23 cellular contexts compared by ENCODE assay signal in the genomic region with DNA sequence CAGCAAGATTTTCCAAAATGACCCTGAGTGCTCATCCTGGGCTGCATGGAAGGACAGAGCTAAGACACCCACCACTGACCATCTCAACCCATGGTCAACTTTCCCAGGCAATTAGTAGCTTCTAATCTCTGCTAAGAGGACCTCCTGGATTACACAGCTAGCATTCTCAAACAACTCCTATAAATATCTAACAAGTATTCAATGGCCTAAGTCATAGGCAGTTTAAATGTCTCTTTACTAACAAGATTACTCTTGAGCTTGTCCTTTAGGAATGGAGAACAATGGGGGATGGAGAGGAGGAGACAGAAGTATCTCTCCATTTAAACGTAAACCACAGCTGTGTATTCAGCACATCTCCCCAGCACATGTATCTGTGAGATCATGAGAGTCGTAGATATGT.
"Had no signal": no experiment of that assay in that cellular context is flagged by ENCODE, and none has a peak within 500 bp of the region (broad histone marks: within the 10 kb centered on the region; RNA-seq: fewer than 3 reads in every experiment).

No MANE protein-coding gene starts in this region.

- H3K36me3 ChIP-seq: breast epithelium, right lobe of liver had no signal

- DNase-seq: activated CD4-positive, alpha-beta T cell treated with anti-CD3 and anti-CD28 coated beads for 48 hours; activated CD4-positive, CD25-positive, alpha-beta regulatory T cell; activated CD8-positive, alpha-beta T cell treated with anti-CD3 and anti-CD28 coated beads for 36 hours; activated naive CD4-positive, alpha-beta T cell treated with anti-CD3 and anti-CD28 coated beads for 36 hours; activated T-cell treated with anti-CD3 and anti-CD28 coated beads, Interleukin-2, amount 50 U/mL, for 1 hour; cerebellar nuclear complex; dermis blood vessel endothelial cell; effector memory CD8-positive, alpha-beta T cell; foreskin fibroblast; mammary epithelial cell; naive thymus-derived CD8-positive, alpha-beta T cell; pancreas; right lobe of liver; small intestine; stimulated activated CD4-positive, alpha-beta T cell treated with anti-CD3 and anti-CD28 coated beads, Interleukin-15, amount 100 ng/mL, for 24 hours; stimulated activated CD4-positive, alpha-beta T cell treated with anti-CD3 and anti-CD28 coated beads, Interleukin-2, amount 100 ng/mL, for 48 hours; T-cell; T1000; testis; upper lobe of left lung had no signal

- H3K27me3 ChIP-seq: breast epithelium, pancreas, right lobe of liver, testis, upper lobe of left lung had no signal

- H3K4me1 ChIP-seq: breast epithelium, pancreas, upper lobe of left lung had no signal

- H3K9me3 ChIP-seq: breast epithelium, pancreas, right lobe of liver, testis, upper lobe of left lung had no signal

- ATAC-seq: activated CD8-positive, alpha-beta T cell treated with anti-CD3 and anti-CD28 coated beads for 36 hours; effector memory CD8-positive, alpha-beta T cell; left lobe of liver; naive thymus-derived CD8-positive, alpha-beta T cell; pancreas; right lobe of liver; T-cell had no signal

- H3K27ac ChIP-seq: pancreas, right lobe of liver had no signal

- H3K4me3 ChIP-seq: breast epithelium, pancreas, right lobe of liver, SK-N-MC, testis, upper lobe of left lung had no signal
